Comparison of ENCODE assay signal across 10 cellular contexts in the genomic region with DNA sequence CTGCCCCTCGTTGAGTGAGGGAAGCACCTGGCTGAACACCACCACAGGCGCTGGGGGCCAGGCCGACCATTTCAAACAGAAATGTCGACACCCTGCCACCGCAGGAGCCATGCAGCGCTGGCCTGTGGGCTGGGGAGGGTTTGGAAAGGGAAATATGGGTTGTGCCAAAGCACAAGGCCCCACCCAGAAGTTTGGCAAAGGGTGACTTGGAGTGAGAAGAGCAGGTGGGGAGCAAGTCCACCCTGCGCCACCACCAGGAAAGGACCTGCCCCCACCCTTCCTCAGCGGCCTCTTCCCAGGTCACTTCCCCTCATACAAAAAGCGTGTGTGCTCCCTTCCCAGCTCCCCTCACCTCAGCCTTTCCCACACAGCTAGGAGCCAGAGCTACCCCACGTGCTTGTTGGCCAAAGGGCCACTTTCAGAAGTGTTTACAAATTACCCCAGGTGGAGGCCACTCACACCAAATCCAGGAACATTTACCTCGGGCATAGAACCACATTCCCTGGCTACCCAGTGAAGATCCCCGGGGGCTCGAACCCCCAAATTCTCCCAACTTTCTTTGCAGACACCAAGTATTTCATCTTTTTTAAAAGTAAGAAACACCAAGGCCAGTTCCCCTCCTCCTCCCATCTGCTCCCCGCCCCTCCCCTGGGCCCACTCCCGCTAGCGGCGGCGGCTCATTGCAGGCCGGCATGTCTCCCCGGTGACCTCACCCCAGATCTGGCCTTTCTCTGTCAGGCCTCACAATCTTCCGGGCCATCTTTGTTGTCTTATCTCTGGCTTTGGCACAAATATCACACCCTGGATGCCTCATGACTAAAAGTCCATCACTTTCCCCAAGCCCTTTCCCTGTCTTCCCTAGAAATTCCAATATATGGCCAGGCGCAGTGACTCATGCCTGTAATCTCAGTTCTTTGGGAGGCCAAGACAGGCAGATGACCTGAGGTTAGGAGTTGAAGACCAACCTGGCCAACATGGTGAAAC. TPM values are rescaled to one million over a fixed set of nuclear protein-coding genes. Genes with fewer than 3 reads are reported as not detected.
DNase-seq lines count a peak whose midpoint lies in the region; ATAC-seq and TF ChIP-seq lines count a peak whose summit lies in the region.
"Had no signal": no experiment of that assay in that cellular context is flagged by ENCODE, and none has a peak within 500 bp of the region (broad histone marks: within the 10 kb centered on the region; RNA-seq: fewer than 3 reads in every experiment).

No MANE protein-coding gene starts in this region.

- H3K4me1 ChIP-seq in Caco-2 (peaks cover 69% of the 10 kb centered on the region), parathyroid adenoma (peaks cover 8% of the 10 kb centered on the region)

- peaks cover 12% of the 10 kb centered on the region for H3K36me3 Mint-ChIP-seq in Caco-2 (ENCODE audit: insufficient read depth, unreplicated experiment)

- H3K36me3 ChIP-seq in Caco-2 (ENCODE audit: control insufficient read depth, insufficient read depth, low read length), result no peaks in the 10 kb centered on the region
- no peaks in the 10 kb centered on the region for H3K36me3 ChIP-seq in parathyroid adenoma (ENCODE audit: control insufficient read depth, insufficient read depth, low read length)
- H3K36me3 ChIP-seq: cardiac muscle cell had no signal

- ATAC-seq in HG02884 (IDR thresholded peaks at IDR 0.05; ENCODE audit: unreplicated experiment), result no peak

- POLR2A ChIA-PET in Caco-2 (lab: Charles Lee), result interaction anchor here (0.6 kb wide), 1 partner anchor 176 kb away, joined by 3 read pairs; a partner anchor contains a TSS

- H3K4me3 ChIP-seq in Caco-2 (ENCODE audit: low read depth, low read length) (no peak overlapping the region), fibroblast of villous mesenchyme (ENCODE audit: low read depth, low read length) (no peak overlapping the region), parathyroid adenoma (ENCODE audit: low read depth, low read length) (no peak overlapping the region)
- H3K4me3 ChIP-seq: cardiac muscle cell had no signal

- DNase-seq in Caco-2 (peak; percentile 69 to 87), NOMO-1 treated with DMSO at 0.1 percent for 48 hours (lab: John Stamatoyannopoulos, UW; ENCODE audit: unreplicated experiment) (peak; percentile 37), fibroblast of villous mesenchyme (ENCODE audit: low read depth) (peak; percentile 94), NCI-H446 treated with DMSO at 0.1 percent for 48 hours (lab: John Stamatoyannopoulos, UW) (no peak), NCI-H1092 (lab: John Stamatoyannopoulos, UW) (no peak), NCI-H526 treated with DMSO at 0.1 percent for 48 hours (lab: John Stamatoyannopoulos, UW) (no peak)
- DNase-seq: NCI-H187 had no signal

- peaks cover 32% of the 10 kb centered on the region for H3K4me1 Mint-ChIP-seq in Caco-2 (ENCODE audit: low read depth, unreplicated experiment)

- H3K27ac Mint-ChIP-seq in Caco-2 (ENCODE audit: unreplicated experiment), result peak overlapping the region; percentile 91

- TF ChIP-seq CTCF in Caco-2 (IDR thresholded peaks at IDR 0.05; ENCODE audit: insufficient read depth in 1 of 2, low read depth in 1 of 2, low read length in 1 of 2, severe bottlenecking in 1 of 2, unreplicated experiment in 1 of 2) (no peak), fibroblast of villous mesenchyme (IDR thresholded peaks at IDR 0.05; ENCODE audit: insufficient read depth, low read depth, low read length) (no peak), parathyroid adenoma (IDR thresholded peaks at IDR 0.05) (no peak)

- H3K27me3 ChIP-seq in Caco-2 (replicated peaks; ENCODE audit: control insufficient read depth, insufficient read depth, low read length) (no peaks in the 10 kb centered on the region), parathyroid adenoma (ENCODE audit: control insufficient read depth, insufficient read depth, low read length) (no peaks in the 10 kb centered on the region)
- H3K27me3 ChIP-seq: cardiac muscle cell had no signal

- no peaks in the 10 kb centered on the region for H3K9me3 ChIP-seq in Caco-2
- no peaks in the 10 kb centered on the region for H3K9me3 ChIP-seq in parathyroid adenoma (ENCODE audit: control insufficient read depth, low read length)

- peak overlapping the region; percentile 33 for H3K4me3 Mint-ChIP-seq in Caco-2 (ENCODE audit: unreplicated experiment)

- BruUV-seq in Caco-2 (replicated peaks; lab: Mats Ljungman, UMichigan), result no TSS peak

- H3K9me3 Mint-ChIP-seq in Caco-2 (ENCODE audit: unreplicated experiment), result no peaks in the 10 kb centered on the region

- H3K27me3 Mint-ChIP-seq in Caco-2 (ENCODE audit: insufficient read depth, unreplicated experiment), result no peaks in the 10 kb centered on the region

- peak overlapping the region; percentile 33 for H2AFZ ChIP-seq in parathyroid adenoma

- H3K9ac ChIP-seq in parathyroid adenoma, result no peak overlapping the region

- H3K27ac ChIP-seq in parathyroid adenoma, result no peak overlapping the region
- H3K27ac ChIP-seq: cardiac muscle cell had no signal

- H3K4me2 ChIP-seq in parathyroid adenoma (ENCODE audit: low read length), result no peak overlapping the region

- CTCF ChIA-PET in Caco-2 (lab: Charles Lee), result interaction anchor here (1.0 kb wide), 1 partner anchor 26 kb away, joined by 3 read pairs; no protein-coding TSS in a partner anchor

- intact Hi-C loops in Caco-2 (cut with micrococcal nuclease; ENCODE audit: unreplicated experiment), result loop anchor here (10.0 kb wide), 1 partner anchor 276 kb away; a partner anchor contains a TSS

- H3K79me2 ChIP-seq in parathyroid adenoma, result no peaks in the 10 kb centered on the region

RNA-seq across cellular contexts. Expression of a gene that starts 20.5 kb away (rescaled TPM):
- total RNA-seq in Caco-2 (2022) (not detected in 2 replicates), fibroblast of villous mesenchyme (not detected in 2 replicates)
- total RNA-seq: cardiac muscle cell had no signal

Comparison
In these comparisons a context has a peak if more than half of its experiments do, and no peak if none do; other contexts are left out.
1. DNase-seq: peak in Caco-2 (2 of 2), NOMO-1 treated with DMSO at 0.1 percent for 48 hours (single experiment) and fibroblast of villous mesenchyme (single experiment); none in NCI-H446 treated with DMSO at 0.1 percent for 48 hours (single experiment), NCI-H1092 (single experiment) and NCI-H526 treated with DMSO at 0.1 percent for 48 hours (single experiment).